Comparison of ENCODE assay signal across 20 cellular contexts in genomic region chr22:44319685-44320084, GRCh38. TPM values are rescaled to one million over a fixed set of nuclear protein-coding genes. Genes with fewer than 3 reads are reported as not detected.
"Had no signal": no experiment of that assay in that cellular context is flagged by ENCODE, and none has a peak within 500 bp of the region (broad histone marks: within the 10 kb centered on the region; RNA-seq: fewer than 3 reads in every experiment).

No MANE protein-coding gene starts in this region.

- H3K27ac ChIP-seq: coronary artery, esophagus muscularis mucosa, foreskin keratinocyte, gastroesophageal sphincter, heart left ventricle, hepatocyte, left lung, lower lobe of right lung had no signal

- H3K36me3 ChIP-seq: esophagus muscularis mucosa, gastroesophageal sphincter, heart left ventricle, left lung, lower lobe of right lung had no signal

- DNase-seq: dermis blood vessel endothelial cell; dorsolateral prefrontal cortex; effector CD4-positive, alpha-beta T cell; effector memory CD4-positive, alpha-beta T cell; foreskin keratinocyte; heart left ventricle; hypothalamus; left cardiac atrium; left ventricle myocardium superior; lower lobe of right lung; mesendoderm; midbrain had no signal

- H3K79me2 ChIP-seq: hepatocyte had no signal

- H3K27me3 ChIP-seq: dorsolateral prefrontal cortex, esophagus muscularis mucosa, gastroesophageal sphincter, heart left ventricle, hepatocyte had no signal

- H3K4me3 ChIP-seq: coronary artery, dorsolateral prefrontal cortex, esophagus muscularis mucosa, gastroesophageal sphincter, heart left ventricle, hepatocyte, left lung, lower lobe of right lung had no signal

- H3K9me3 ChIP-seq: esophagus muscularis mucosa, gastroesophageal sphincter, heart left ventricle, left lung, lower lobe of right lung had no signal

- ATAC-seq: foreskin keratinocyte, gastroesophageal sphincter, heart left ventricle, left cardiac atrium, left lung, left ventricle myocardium superior, lower lobe of right lung had no signal

- H3K4me2 ChIP-seq: hepatocyte had no signal

- H3K4me1 ChIP-seq: foreskin keratinocyte, heart left ventricle, left lung, lower lobe of right lung had no signal

- H3K4me3 Mint-ChIP-seq: memory B cell had no signal

- H2AFZ ChIP-seq: hepatocyte had no signal

- H3K27ac Mint-ChIP-seq: memory B cell had no signal

RNA-seq across cellular contexts. Expression of gene SHISAL1, which starts 6.9 kb away (rescaled TPM):
- total RNA-seq: dermis blood vessel endothelial cell, epithelial cell of proximal tubule, foreskin keratinocyte, mononuclear cell had no signal
